In the genomic region with DNA sequence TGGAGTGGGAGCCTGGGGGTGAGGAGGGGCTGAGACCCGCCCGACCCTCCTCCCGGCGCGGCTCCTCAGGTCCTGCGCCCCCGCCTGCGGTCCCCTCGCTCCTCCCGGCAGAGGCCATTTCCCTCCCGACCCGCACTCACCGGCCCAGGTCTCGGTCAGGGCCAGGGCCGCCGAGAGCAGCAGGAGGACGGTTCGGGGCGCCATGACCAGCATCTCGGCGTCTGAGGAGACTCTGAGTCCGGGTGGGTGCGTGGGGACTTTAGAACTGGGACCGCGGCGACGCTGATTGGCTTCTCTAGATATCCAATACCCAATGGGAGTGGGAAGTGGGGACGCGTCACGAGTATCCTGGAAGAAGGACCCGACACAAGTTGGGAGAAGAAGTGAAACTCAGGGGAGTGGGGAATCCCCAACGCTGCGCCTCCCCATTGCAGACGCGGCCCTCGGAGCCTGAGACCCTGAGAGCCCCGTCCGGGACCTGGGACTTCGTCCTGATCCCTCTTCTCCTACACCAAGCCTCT, we compare ENCODE assay signal across 1 cellular context.
TF ChIP-seq lines count a peak whose summit lies in the region.

A gene (minus strand): TSS at position 234 of the 521 bp plus-strand sequence. CDS start 21 bp downstream, at position 213.

TF ChIP-seq in HEK293, 187 proteins besides CTCF, POLR2A, EP300 and RAD21 (continued from another document):
- TF ChIP-seq, protein P1, sequence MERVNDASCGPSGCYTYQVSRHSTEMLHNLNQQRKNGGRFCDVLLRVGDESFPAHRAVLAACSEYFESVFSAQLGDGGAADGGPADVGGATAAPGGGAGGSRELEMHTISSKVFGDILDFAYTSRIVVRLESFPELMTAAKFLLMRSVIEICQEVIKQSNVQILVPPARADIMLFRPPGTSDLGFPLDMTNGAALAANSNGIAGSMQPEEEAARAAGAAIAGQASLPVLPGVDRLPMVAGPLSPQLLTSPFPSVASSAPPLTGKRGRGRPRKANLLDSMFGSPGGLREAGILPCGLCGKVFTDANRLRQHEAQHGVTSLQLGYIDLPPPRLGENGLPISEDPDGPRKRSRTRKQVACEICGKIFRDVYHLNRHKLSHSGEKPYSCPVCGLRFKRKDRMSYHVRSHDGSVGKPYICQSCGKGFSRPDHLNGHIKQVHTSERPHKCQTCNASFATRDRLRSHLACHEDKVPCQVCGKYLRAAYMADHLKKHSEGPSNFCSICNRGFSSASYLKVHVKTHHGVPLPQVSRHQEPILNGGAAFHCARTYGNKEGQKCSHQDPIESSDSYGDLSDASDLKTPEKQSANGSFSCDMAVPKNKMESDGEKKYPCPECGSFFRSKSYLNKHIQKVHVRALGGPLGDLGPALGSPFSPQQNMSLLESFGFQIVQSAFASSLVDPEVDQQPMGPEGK (tag by site-specific recombination; IDR thresholded peaks at IDR 0.05), result peak; percentile 67
- TF ChIP-seq ZNF354C (tag by site-specific recombination; IDR thresholded peaks at IDR 0.05; ENCODE audit: borderline replicate concordance, low read depth) (no peak), ZNF473 (tag by site-specific recombination; IDR thresholded peaks at IDR 0.05) (no peak), ZNF24 (tag by site-specific recombination; IDR thresholded peaks at IDR 0.05) (0 out of 2 replicates have a peak, but pooled peaks have one; percentile 15), ZNF600 (tag by site-specific recombination; IDR thresholded peaks at IDR 0.05) (no peak), HOXC10 (CRISPR knock-in tag; IDR thresholded peaks at IDR 0.05) (no peak), ZNF501 (tag by site-specific recombination; IDR thresholded peaks at IDR 0.05) (peak; percentile 51; the same call in 1 of the 2 replicates), OSR2 (tag by site-specific recombination; IDR thresholded peaks at IDR 0.05) (no peak), ZSCAN16 (tag by site-specific recombination; IDR thresholded peaks at IDR 0.05) (no peak), ZNF623 (tag by site-specific recombination; IDR thresholded peaks at IDR 0.05) (no peak), ZNF658 (tag by site-specific recombination; IDR thresholded peaks at IDR 0.05) (no peak), SP2 (tag by site-specific recombination; IDR thresholded peaks at IDR 0.05) (0 out of 2 replicates have a peak, but pooled peaks have one; percentile 14), EGR2 (tag by site-specific recombination; IDR thresholded peaks at IDR 0.05; ENCODE audit: low read depth) (peak; percentile 31; the same call in 1 of the 2 replicates), MZF1 (tag by site-specific recombination; IDR thresholded peaks at IDR 0.05; ENCODE audit: borderline replicate concordance) (peak; percentile 94), ZNF335 (tag by site-specific recombination; conservative IDR thresholded peaks at IDR 0.05) (peak; percentile 69)
- TF ChIP-seq, protein P2, sequence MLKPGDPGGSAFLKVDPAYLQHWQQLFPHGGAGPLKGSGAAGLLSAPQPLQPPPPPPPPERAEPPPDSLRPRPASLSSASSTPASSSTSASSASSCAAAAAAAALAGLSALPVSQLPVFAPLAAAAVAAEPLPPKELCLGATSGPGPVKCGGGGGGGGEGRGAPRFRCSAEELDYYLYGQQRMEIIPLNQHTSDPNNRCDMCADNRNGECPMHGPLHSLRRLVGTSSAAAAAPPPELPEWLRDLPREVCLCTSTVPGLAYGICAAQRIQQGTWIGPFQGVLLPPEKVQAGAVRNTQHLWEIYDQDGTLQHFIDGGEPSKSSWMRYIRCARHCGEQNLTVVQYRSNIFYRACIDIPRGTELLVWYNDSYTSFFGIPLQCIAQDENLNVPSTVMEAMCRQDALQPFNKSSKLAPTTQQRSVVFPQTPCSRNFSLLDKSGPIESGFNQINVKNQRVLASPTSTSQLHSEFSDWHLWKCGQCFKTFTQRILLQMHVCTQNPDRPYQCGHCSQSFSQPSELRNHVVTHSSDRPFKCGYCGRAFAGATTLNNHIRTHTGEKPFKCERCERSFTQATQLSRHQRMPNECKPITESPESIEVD (tag by site-specific recombination; IDR thresholded peaks at IDR 0.05), result no peak
- TF ChIP-seq, protein P3, sequence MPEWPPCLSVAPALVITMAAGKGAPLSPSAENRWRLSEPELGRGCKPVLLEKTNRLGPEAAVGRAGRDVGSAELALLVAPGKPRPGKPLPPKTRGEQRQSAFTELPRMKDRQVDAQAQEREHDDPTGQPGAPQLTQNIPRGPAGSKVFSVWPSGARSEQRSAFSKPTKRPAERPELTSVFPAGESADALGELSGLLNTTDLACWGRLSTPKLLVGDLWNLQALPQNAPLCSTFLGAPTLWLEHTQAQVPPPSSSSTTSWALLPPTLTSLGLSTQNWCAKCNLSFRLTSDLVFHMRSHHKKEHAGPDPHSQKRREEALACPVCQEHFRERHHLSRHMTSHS (tag by site-specific recombination; IDR thresholded peaks at IDR 0.05), result no peak
